20 cellular contexts compared by ENCODE assay signal in genomic region chr7:47965456-47965855, GRCh38.
"Had no signal": no experiment of that assay in that cellular context is flagged by ENCODE, and none has a peak within 500 bp of the region (broad histone marks: within the 10 kb centered on the region; RNA-seq: fewer than 3 reads in every experiment).

No MANE protein-coding gene starts in this region.

- DNase-seq: effector CD4-positive, alpha-beta T cell; endodermal cell; foreskin fibroblast; gastrocnemius medialis; left ventricle myocardium superior; lower lobe of right lung; naive B cell; pancreas; stimulated activated CD4-positive, alpha-beta T cell treated with anti-CD3 and anti-CD28 coated beads, Interleukin-2, amount 100 ng/mL, for 24 hours; stimulated activated CD4-positive, alpha-beta T cell treated with anti-CD3 and anti-CD28 coated beads, Interleukin-4, amount 100 ng/mL, for 24 hours; stimulated activated naive CD4-positive, alpha-beta T cell treated with Interleukin-2 at 50 U/mL for 16 hours; stomach; thyroid gland; trophoblast cell had no signal

- H3K4me3 Mint-ChIP-seq: endodermal cell; naive B cell; natural killer cell treated with Interleukin-12 subunit alpha and Interleukin-12 subunit beta and Interleukin-15 and Interleukin-18, amount 100 ng/mL, for 72 hours; neural crest cell; stimulated activated effector memory CD8-positive, alpha-beta T cell treated with anti-CD3 and anti-CD28 coated beads, Interleukin-12 subunit alpha, Interleukin-12 subunit beta, amount 100 ng/mL, for 72 hours had no signal

- ATAC-seq: esophagus mucosa; gastrocnemius medialis; left ventricle myocardium superior; lower lobe of right lung; natural killer cell treated with Interleukin-12 subunit alpha and Interleukin-12 subunit beta and Interleukin-15 and Interleukin-18, amount 100 ng/mL, for 72 hours; pancreas; sciatic nerve; stimulated activated effector memory CD8-positive, alpha-beta T cell treated with anti-CD3 and anti-CD28 coated beads, Interleukin-12 subunit alpha, Interleukin-12 subunit beta, amount 100 ng/mL, for 72 hours had no signal

- H3K27me3 Mint-ChIP-seq: naive B cell; natural killer cell treated with Interleukin-12 subunit alpha and Interleukin-12 subunit beta and Interleukin-15 and Interleukin-18, amount 100 ng/mL, for 72 hours; progenitor cell of endocrine pancreas had no signal

- H3K27ac Mint-ChIP-seq: endodermal cell; natural killer cell treated with Interleukin-12 subunit alpha and Interleukin-12 subunit beta and Interleukin-15 and Interleukin-18, amount 100 ng/mL, for 72 hours; progenitor cell of endocrine pancreas had no signal

- H3K9me3 Mint-ChIP-seq: naive B cell; natural killer cell treated with Interleukin-12 subunit alpha and Interleukin-12 subunit beta and Interleukin-15 and Interleukin-18, amount 100 ng/mL, for 72 hours; neural crest cell; stimulated activated effector memory CD8-positive, alpha-beta T cell treated with anti-CD3 and anti-CD28 coated beads, Interleukin-12 subunit alpha, Interleukin-12 subunit beta, amount 100 ng/mL, for 72 hours had no signal
